In genomic region chr20:16607364-16608264, GRCh38 we compare ENCODE assay signal across 1 cellular context.
TF ChIP-seq lines count a peak whose summit lies in the region.

No MANE protein-coding gene starts in this region.

TF ChIP-seq in HepG2, 621 proteins besides CTCF, POLR2A, EP300 and RAD21 (continued from another document and continues in another):
- peak; percentile 38; the same call in 1 of the 2 replicates for TF ChIP-seq HOXA5 (CRISPR knock-in tag; IDR thresholded peaks at IDR 0.05)
- peak; percentile 56; the same call in 1 of the 2 replicates for TF ChIP-seq BCL6 (CRISPR knock-in tag; IDR thresholded peaks at IDR 0.05)
- TF ChIP-seq GATAD2A (CRISPR knock-in tag; IDR thresholded peaks at IDR 0.05): peak; percentile 45; the same call in 1 of the 2 replicates
- TF ChIP-seq ARNTL (CRISPR knock-in tag; IDR thresholded peaks at IDR 0.05): no peak
- TF ChIP-seq STAT6 (CRISPR knock-in tag; IDR thresholded peaks at IDR 0.05; ENCODE audit: borderline replicate concordance): 0 out of 2 replicates have a peak, but pooled peaks have one; percentile 25
- TF ChIP-seq NCOA1 (CRISPR knock-in tag; IDR thresholded peaks at IDR 0.05): no peak
- TF ChIP-seq, protein P1, sequence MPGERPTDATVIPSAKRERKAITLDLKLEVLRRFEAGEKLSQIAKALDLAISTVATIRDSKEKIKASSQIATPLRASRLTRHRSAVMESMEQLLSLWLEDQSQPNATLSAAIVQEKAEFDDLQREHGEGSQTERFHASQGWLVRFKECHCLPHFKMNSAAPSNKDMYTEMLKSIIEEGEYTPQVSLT (CRISPR knock-in tag; IDR thresholded peaks at IDR 0.05; ENCODE audit: borderline replicate concordance, low read depth): no peak
- TF ChIP-seq KDM6A (CRISPR knock-in tag; IDR thresholded peaks at IDR 0.05; ENCODE audit: low read depth): peak; percentile 60
- peak; percentile 33; the same call in 1 of the 2 replicates for TF ChIP-seq NCOR1 (IDR thresholded peaks at IDR 0.05; ENCODE audit: borderline replicate concordance, low read length)
- TF ChIP-seq ZSCAN20 (CRISPR knock-in tag; IDR thresholded peaks at IDR 0.05; ENCODE audit: borderline replicate concordance): 0 out of 2 replicates have a peak, but pooled peaks have one; percentile 32
- TF ChIP-seq ATF1 (CRISPR knock-in tag; IDR thresholded peaks at IDR 0.05): peak; percentile 40; the same call in 1 of the 2 replicates
- peak; percentile 70 for TF ChIP-seq ASH2L (IDR thresholded peaks at IDR 0.05; ENCODE audit: insufficient read length, low read depth, low read length)
- peak; percentile 49; the same call in 1 of the 2 replicates for TF ChIP-seq ZNF281 (CRISPR knock-in tag; IDR thresholded peaks at IDR 0.05; ENCODE audit: borderline replicate concordance)
- TF ChIP-seq MAZ (IDR thresholded peaks at IDR 0.05; ENCODE audit: borderline replicate concordance, low read depth, low read length): no peak
- peak; percentile 44; the same call in 1 of the 2 replicates for TF ChIP-seq MAZ (CRISPR knock-in tag; IDR thresholded peaks at IDR 0.05; ENCODE audit: low read depth)
- no peak for TF ChIP-seq ZNF451 (CRISPR knock-in tag; IDR thresholded peaks at IDR 0.05)
- TF ChIP-seq ONECUT2 (CRISPR knock-in tag; IDR thresholded peaks at IDR 0.05): no peak
- no peak for TF ChIP-seq SOX13 (IDR thresholded peaks at IDR 0.05)
- 0 out of 4 replicates have a peak, but pooled peaks of 1 of the 2 experiments have one; percentile 19 for TF ChIP-seq SOX13 (CRISPR knock-in tag; conservative IDR thresholded peaks at IDR 0.05 in 1 of 2, IDR thresholded peaks at IDR 0.05 in 1 of 2)
- 0 out of 2 replicates have a peak, but pooled peaks have one; percentile 17 for TF ChIP-seq MED1 (CRISPR knock-in tag; IDR thresholded peaks at IDR 0.05)
- TF ChIP-seq ZNF264 (CRISPR knock-in tag; IDR thresholded peaks at IDR 0.05): no peak
- TF ChIP-seq, protein P2, sequence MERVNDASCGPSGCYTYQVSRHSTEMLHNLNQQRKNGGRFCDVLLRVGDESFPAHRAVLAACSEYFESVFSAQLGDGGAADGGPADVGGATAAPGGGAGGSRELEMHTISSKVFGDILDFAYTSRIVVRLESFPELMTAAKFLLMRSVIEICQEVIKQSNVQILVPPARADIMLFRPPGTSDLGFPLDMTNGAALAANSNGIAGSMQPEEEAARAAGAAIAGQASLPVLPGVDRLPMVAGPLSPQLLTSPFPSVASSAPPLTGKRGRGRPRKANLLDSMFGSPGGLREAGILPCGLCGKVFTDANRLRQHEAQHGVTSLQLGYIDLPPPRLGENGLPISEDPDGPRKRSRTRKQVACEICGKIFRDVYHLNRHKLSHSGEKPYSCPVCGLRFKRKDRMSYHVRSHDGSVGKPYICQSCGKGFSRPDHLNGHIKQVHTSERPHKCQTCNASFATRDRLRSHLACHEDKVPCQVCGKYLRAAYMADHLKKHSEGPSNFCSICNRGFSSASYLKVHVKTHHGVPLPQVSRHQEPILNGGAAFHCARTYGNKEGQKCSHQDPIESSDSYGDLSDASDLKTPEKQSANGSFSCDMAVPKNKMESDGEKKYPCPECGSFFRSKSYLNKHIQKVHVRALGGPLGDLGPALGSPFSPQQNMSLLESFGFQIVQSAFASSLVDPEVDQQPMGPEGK (CRISPR knock-in tag; IDR thresholded peaks at IDR 0.05): 0 out of 2 replicates have a peak, but pooled peaks have one; percentile 10
- TF ChIP-seq, protein P3, sequence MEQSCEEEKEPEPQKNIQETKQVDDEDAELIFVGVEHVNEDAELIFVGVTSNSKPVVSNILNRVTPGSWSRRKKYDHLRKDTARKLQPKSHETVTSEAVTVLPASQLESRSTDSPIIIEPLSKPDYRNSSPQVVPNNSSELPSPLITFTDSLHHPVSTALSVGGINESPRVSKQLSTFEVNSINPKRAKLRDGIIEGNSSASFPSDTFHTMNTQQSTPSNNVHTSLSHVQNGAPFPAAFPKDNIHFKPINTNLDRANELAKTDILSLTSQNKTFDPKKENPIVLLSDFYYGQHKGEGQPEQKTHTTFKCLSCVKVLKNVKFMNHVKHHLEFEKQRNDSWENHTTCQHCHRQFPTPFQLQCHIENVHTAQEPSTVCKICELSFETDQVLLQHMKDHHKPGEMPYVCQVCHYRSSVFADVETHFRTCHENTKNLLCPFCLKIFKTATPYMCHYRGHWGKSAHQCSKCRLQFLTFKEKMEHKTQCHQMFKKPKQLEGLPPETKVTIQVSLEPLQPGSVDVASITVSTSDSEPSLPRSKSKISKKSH (CRISPR knock-in tag; IDR thresholded peaks at IDR 0.05; ENCODE audit: borderline replicate concordance): no peak
- TF ChIP-seq ZSCAN12 (CRISPR knock-in tag; IDR thresholded peaks at IDR 0.05): peak; percentile 81; the same call in 1 of the 2 replicates
- no peak for TF ChIP-seq BORCS8-MEF2B (CRISPR knock-in tag; IDR thresholded peaks at IDR 0.05)
- peak; percentile 56 for TF ChIP-seq HNF4G (IDR thresholded peaks at IDR 0.05; ENCODE audit: borderline replicate concordance, low read depth, low read length)
- TF ChIP-seq HNF4G (CRISPR knock-in tag; IDR thresholded peaks at IDR 0.05; ENCODE audit: borderline replicate concordance, low read depth): no peak
- TF ChIP-seq ZNF317 (CRISPR knock-in tag; IDR thresholded peaks at IDR 0.05): no peak
- no peak for TF ChIP-seq RORA (CRISPR knock-in tag; IDR thresholded peaks at IDR 0.05)
- TF ChIP-seq ZBTB26 (CRISPR knock-in tag; IDR thresholded peaks at IDR 0.05; ENCODE audit: borderline replicate concordance): no peak
- TF ChIP-seq ZNF557 (CRISPR knock-in tag; IDR thresholded peaks at IDR 0.05): no peak
- TF ChIP-seq, protein P4, sequence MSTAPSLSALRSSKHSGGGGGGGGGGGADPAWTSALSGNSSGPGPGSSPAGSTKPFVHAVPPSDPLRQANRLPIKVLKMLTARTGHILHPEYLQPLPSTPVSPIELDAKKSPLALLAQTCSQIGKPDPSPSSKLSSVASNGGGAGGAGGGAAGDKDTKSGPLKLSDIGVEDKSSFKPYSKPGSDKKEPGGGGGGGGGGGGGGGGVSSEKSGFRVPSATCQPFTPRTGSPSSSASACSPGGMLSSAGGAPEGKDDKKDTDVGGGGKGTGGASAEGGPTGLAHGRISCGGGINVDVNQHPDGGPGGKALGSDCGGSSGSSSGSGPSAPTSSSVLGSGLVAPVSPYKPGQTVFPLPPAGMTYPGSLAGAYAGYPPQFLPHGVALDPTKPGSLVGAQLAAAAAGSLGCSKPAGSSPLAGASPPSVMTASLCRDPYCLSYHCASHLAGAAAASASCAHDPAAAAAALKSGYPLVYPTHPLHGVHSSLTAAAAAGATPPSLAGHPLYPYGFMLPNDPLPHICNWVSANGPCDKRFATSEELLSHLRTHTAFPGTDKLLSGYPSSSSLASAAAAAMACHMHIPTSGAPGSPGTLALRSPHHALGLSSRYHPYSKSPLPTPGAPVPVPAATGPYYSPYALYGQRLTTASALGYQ (CRISPR knock-in tag; IDR thresholded peaks at IDR 0.05): 0 out of 2 replicates have a peak, but pooled peaks have one; percentile 24
- TF ChIP-seq, protein P5, sequence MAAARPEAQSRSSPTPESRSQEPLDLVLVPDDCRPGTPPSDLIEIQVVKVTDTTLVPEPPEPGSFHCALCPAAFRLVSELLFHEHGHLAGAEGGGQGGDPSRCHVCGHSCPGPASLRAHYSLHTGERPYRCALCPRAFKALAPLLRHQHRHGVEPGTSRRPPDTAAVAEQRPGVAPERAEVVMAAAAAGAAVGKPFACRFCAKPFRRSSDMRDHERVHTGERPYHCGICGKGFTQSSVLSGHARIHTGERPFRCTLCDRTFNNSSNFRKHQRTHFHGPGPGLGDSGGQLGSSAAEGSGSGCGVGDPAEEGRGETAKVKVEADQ (CRISPR knock-in tag; IDR thresholded peaks at IDR 0.05; ENCODE audit: borderline replicate concordance): no peak
- peak; percentile 72 for TF ChIP-seq PAXIP1 (CRISPR knock-in tag; conservative IDR thresholded peaks at IDR 0.05)
- TF ChIP-seq PHF5A (CRISPR knock-in tag; IDR thresholded peaks at IDR 0.05; ENCODE audit: low read depth, unreplicated experiment): no peak
- no peak for TF ChIP-seq ZNF460 (CRISPR knock-in tag; IDR thresholded peaks at IDR 0.05; ENCODE audit: borderline replicate concordance)
